10 cellular contexts compared by ENCODE assay signal in the genomic region with DNA sequence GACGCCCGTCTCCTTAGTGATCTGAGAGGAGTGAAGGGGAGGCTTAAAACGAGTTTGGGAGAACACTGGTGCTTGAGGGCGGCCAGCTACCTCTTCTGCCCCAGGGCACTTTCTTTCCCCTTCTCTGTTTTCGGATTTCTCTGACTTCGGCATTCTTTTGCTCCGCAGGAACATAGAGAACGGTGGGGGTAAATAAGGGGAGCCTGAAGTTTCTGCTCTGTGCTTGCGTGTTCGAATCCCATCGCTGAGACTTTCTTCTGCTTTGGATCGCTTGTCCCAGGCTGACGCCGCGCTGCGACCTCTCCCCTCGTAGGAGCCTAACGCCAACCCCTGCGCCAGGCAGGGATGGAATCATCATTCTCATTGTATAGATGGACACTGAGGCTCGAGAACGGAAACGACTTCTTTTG. TPM values are rescaled to one million over a fixed set of nuclear protein-coding genes. Genes with fewer than 3 reads are reported as not detected.
DNase-seq lines count a peak whose midpoint lies in the region; ATAC-seq, FAIRE-seq and TF ChIP-seq lines count a peak whose summit lies in the region.
"Had no signal": no experiment of that assay in that cellular context is flagged by ENCODE, and none has a peak within 500 bp of the region (broad histone marks: within the 10 kb centered on the region; RNA-seq: fewer than 3 reads in every experiment).

No MANE protein-coding gene starts in this region.

- H3K36me3 ChIP-seq in MM.1S (replicated peaks; ENCODE audit: insufficient read depth, low read length) (no peaks in the 10 kb centered on the region), H1 (ENCODE audit: control insufficient read depth in 2 of 4, insufficient read depth in 4 of 4, low read length in 3 of 4) (no peaks in the 10 kb centered on the region; a peak in 1 of 8 replicates), neuronal stem cell (replicated peaks in 1 of 2; ENCODE audit: control insufficient read depth in 2 of 2, insufficient read depth in 2 of 2, low read length in 2 of 2) (no peaks in the 10 kb centered on the region)

- H4K20me1 ChIP-seq in MM.1S (ENCODE audit: insufficient read depth, low read length) (no peaks in the 10 kb centered on the region), H1 (replicated peaks in 1 of 2; ENCODE audit: control insufficient read depth in 1 of 2, insufficient read depth in 2 of 2, low read length in 2 of 2) (peaks cover 7 to 13% of the 10 kb centered on the region in 2 experiments)

- H2BK20ac ChIP-seq in H1 (ENCODE audit: low read length), result no peak overlapping the region

- H3F3A ChIP-seq in MM.1S (ENCODE audit: insufficient read depth, low read length), result no peaks in the 10 kb centered on the region

- peak overlapping the region; percentile 39; the same call in 1 of the 2 replicates for H4K8ac ChIP-seq in H1 (ENCODE audit: extremely low read depth, insufficient read depth, low read length)
- H4K8ac ChIP-seq in neuronal stem cell (ENCODE audit: low read depth, low read length), result no peak overlapping the region

- H3K4me1 ChIP-seq in MM.1S (ENCODE audit: low read length) (0 out of 2 replicates have a peak, but pooled peaks cover 10% of the 10 kb centered on the region), H1 (replicated peaks in 1 of 4; ENCODE audit: control insufficient read depth in 3 of 4, insufficient read depth in 4 of 4, low read length in 3 of 4) (peaks cover 8 to 42% (median 22%) of the 10 kb centered on the region in 4 experiments), neuronal stem cell (ENCODE audit: control insufficient read depth in 2 of 2, insufficient read depth in 1 of 2, low read depth in 1 of 2, low read length in 2 of 2) (peaks cover 18 to 29% of the 10 kb centered on the region in 2 donors)

- no peak for TF ChIP-seq EP300 in H1 (IDR thresholded peaks at IDR 0.05; ENCODE audit: borderline replicate concordance in 1 of 2, low read depth in 2 of 2, low read length in 2 of 2)

- H3K9ac ChIP-seq in MM.1S (ENCODE audit: low read length), result no peak overlapping the region
- H3K9ac ChIP-seq in H1 (replicated peaks in 1 of 4; ENCODE audit: extremely low read depth in 1 of 4, low read depth in 3 of 4, low read length in 3 of 4), result no peak overlapping the region
- no peak overlapping the region for H3K9ac ChIP-seq in neuronal stem cell (ENCODE audit: low read depth, low read length, poor library complexity)

- H3K23ac ChIP-seq in H1 (ENCODE audit: insufficient read length) (no peak overlapping the region), neuronal stem cell (ENCODE audit: low read depth, low read length, poor library complexity) (no peak overlapping the region)

- POLR2A ChIA-PET in H1 (lab: Charles Lee; ENCODE audit: partially characterized antibody), result interaction anchor here (16.0 kb wide), 1 partner anchor 18 kb away, joined by 184 read pairs; a partner anchor contains a TSS

- H3K4me3 ChIP-seq in MM.1S (ENCODE audit: low read length) (peak overlapping the region; percentile 62; the same call in 1 of the 2 replicates), H1 (ENCODE audit: extremely low read depth in 1 of 4, insufficient read depth in 2 of 4, low read depth in 3 of 4, low read length in 4 of 4) (peak overlapping the region in 3 of 4 experiments; percentile 19 to 57 (median 31); a peak in 5 of 8 replicates), neuronal stem cell (ENCODE audit: low read length in 2 of 2) (peak overlapping the region; percentile 22 to 60)

- H3K4ac ChIP-seq in H1 (replicated peaks; ENCODE audit: insufficient read length, low read depth, low read length) (no peak overlapping the region), neuronal stem cell (ENCODE audit: low read length) (no peak overlapping the region)

- H3K27me3 ChIP-seq in MM.1S (replicated peaks; ENCODE audit: insufficient read depth, low read length) (peaks cover 27% of the 10 kb centered on the region), H1 (replicated peaks in 1 of 4; ENCODE audit: control insufficient read depth in 3 of 4, extremely low read depth in 1 of 4, insufficient read depth in 3 of 4, low read length in 3 of 4) (peaks cover 80 to 98% (median 93%) of the 10 kb centered on the region in 4 experiments), neuronal stem cell (ENCODE audit: control insufficient read depth in 3 of 3, insufficient read depth in 3 of 3, low read depth in 1 of 3, low read length in 3 of 3) (peaks cover 40 to 86% (median 60%) of the 10 kb centered on the region in 3 experiments)
- H3K27me3 ChIP-seq: foreskin keratinocyte had no signal

- no peak overlapping the region for H4K5ac ChIP-seq in H1 (ENCODE audit: insufficient read length, low read depth, low read length)

- H2BK15ac ChIP-seq in H1 (ENCODE audit: low read length), result 0 out of 2 replicates have a peak overlapping the region, but pooled peaks have one; percentile 12
- H2BK15ac ChIP-seq in neuronal stem cell (ENCODE audit: low read length), result no peak overlapping the region

- ATAC-seq in HG03439 (IDR thresholded peaks at IDR 0.05; ENCODE audit: unreplicated experiment) (no peak), GM21619 (IDR thresholded peaks at IDR 0.05; ENCODE audit: unreplicated experiment) (no peak)

- H3K18ac ChIP-seq in H1 (ENCODE audit: extremely low read depth, low read length) (no peak overlapping the region; the same call in 1 of the 2 replicates), neuronal stem cell (ENCODE audit: low read length) (peak overlapping the region; percentile 35)

- no peak overlapping the region for H2BK5ac ChIP-seq in H1 (ENCODE audit: low read depth, low read length)
- no peak overlapping the region for H2BK5ac ChIP-seq in neuronal stem cell (ENCODE audit: low read length)

- peaks cover 19% of the 10 kb centered on the region; the same call in 1 of the 2 replicates for H3K23me2 ChIP-seq in H1 (ENCODE audit: low read depth, low read length)

- no peak for TF ChIP-seq POLR2A in H1 (IDR thresholded peaks at IDR 0.05; ENCODE audit: control extremely low read depth in 1 of 2, low read depth in 2 of 2, low read length in 2 of 2)

- CTCF ChIA-PET in H1 (lab: Charles Lee; ENCODE audit: partially characterized antibody), result interaction anchor here (0.6 to 11.7 kb wide), 17 partner anchors 15 to 532 kb away, joined by 3 to 198 read pairs (median 6); a partner anchor contains a TSS

- no peak overlapping the region for H2BK120ac ChIP-seq in H1 (replicated peaks; ENCODE audit: low read depth, low read length)
- H2BK120ac ChIP-seq in neuronal stem cell (ENCODE audit: low read depth, low read length), result no peak overlapping the region

- peak; percentile 80 for DNase-seq in ELF-1 (ENCODE audit: low read depth, low spot score)
- no peak for DNase-seq in MM.1S
- no peak for DNase-seq in H1 (ENCODE audit: low read depth in 1 of 2, low spot score in 2 of 2)
- peak; percentile 17 for DNase-seq in neuronal stem cell (ENCODE audit: low spot score)
- no peak for DNase-seq in stimulated activated CD4-positive, alpha-beta T cell treated with anti-CD3 and anti-CD28 coated beads, Interleukin-4, amount 100 ng/mL, for 1 hour
- DNase-seq: NK-92 treated with Interleukin-12 subunit alpha and Interleukin-12 subunit beta, amount 100 ng/mL, for 24 hours; T-helper 9 cell had no signal

- H3K9me2 ChIP-seq in MM.1S (replicated peaks; ENCODE audit: insufficient read depth, low read length), result no peaks in the 10 kb centered on the region

- H3K79me2 ChIP-seq in MM.1S (ENCODE audit: low read length), result no peaks in the 10 kb centered on the region
- H3K79me2 ChIP-seq in H1 (ENCODE audit: control insufficient read depth in 1 of 2, insufficient read depth in 2 of 2, low read length in 2 of 2), result no peaks in the 10 kb centered on the region

- H3K79me1 ChIP-seq in H1 (ENCODE audit: low read depth, low read length) (no peaks in the 10 kb centered on the region), neuronal stem cell (ENCODE audit: low read depth, low read length) (no peaks in the 10 kb centered on the region)

- no peak for FAIRE-seq in H1 (lab: Jason Lieb, UNC)

- H3K27ac ChIP-seq in MM.1S (ENCODE audit: low read length), result no peak overlapping the region
- no peak overlapping the region for H3K27ac ChIP-seq in H1 (ENCODE audit: low read depth, low read length)
- no peak overlapping the region for H3K27ac ChIP-seq in neuronal stem cell (replicated peaks; ENCODE audit: low read length)
- H3K27ac ChIP-seq: foreskin keratinocyte had no signal

- H4K91ac ChIP-seq in H1 (replicated peaks; ENCODE audit: insufficient read length, low read length) (no peak overlapping the region), neuronal stem cell (ENCODE audit: low read depth, low read length, poor library complexity) (no peak overlapping the region)

- H2BK12ac ChIP-seq in H1 (ENCODE audit: low read depth, low read length) (peak overlapping the region; percentile 82), neuronal stem cell (ENCODE audit: low read length) (no peak overlapping the region)

- no peak overlapping the region for H3K4me2 ChIP-seq in MM.1S (ENCODE audit: low read depth, low read length)
- H3K4me2 ChIP-seq in H1 (ENCODE audit: insufficient read depth in 1 of 2, low read depth in 2 of 2, low read length in 2 of 2), result peak overlapping the region; percentile 65 to 77
- peak overlapping the region; percentile 58 for H3K4me2 ChIP-seq in neuronal stem cell (ENCODE audit: insufficient read depth, low read length, poor library complexity, severe bottlenecking)

- TF ChIP-seq RAD21 in H1 (IDR thresholded peaks at IDR 0.05 in 1 of 2, conservative IDR thresholded peaks at IDR 0.05 in 1 of 2; ENCODE audit: low read depth in 2 of 2, low read length in 2 of 2), result no peak

- H3K56ac ChIP-seq in H1 (replicated peaks; ENCODE audit: insufficient read length, low read depth, low read length), result no peak overlapping the region

- H3K9me3 ChIP-seq in MM.1S (replicated peaks; ENCODE audit: insufficient read depth, low read length), result no peaks in the 10 kb centered on the region
- no peaks in the 10 kb centered on the region for H3K9me3 ChIP-seq in H1 (ENCODE audit: insufficient read depth in 2 of 2, low read depth in 1 of 2, low read length in 1 of 2)
- peaks cover 0 to 5% of the 10 kb centered on the region in 2 donors for H3K9me3 ChIP-seq in neuronal stem cell (replicated peaks in 1 of 2; ENCODE audit: control insufficient read depth in 2 of 2, insufficient read depth in 1 of 2, low read depth in 1 of 2, low read length in 2 of 2)

- H3K14ac ChIP-seq in H1 (ENCODE audit: insufficient read length), result no peak overlapping the region
- H3K14ac ChIP-seq in neuronal stem cell (ENCODE audit: low read length), result no peak overlapping the region

- TF ChIP-seq CTCF in MM.1S (IDR thresholded peaks at IDR 0.05; ENCODE audit: low read length) (no peak), H1 (IDR thresholded peaks at IDR 0.05; ENCODE audit: control extremely low read depth in 1 of 3, insufficient read depth in 1 of 3, low read depth in 1 of 3, low read length in 3 of 3) (no peak)

- no peak overlapping the region for H2AFZ ChIP-seq in MM.1S (ENCODE audit: low read length)
- H2AFZ ChIP-seq in H1 (ENCODE audit: low read length), result no peak overlapping the region
- H2AFZ ChIP-seq in neuronal stem cell (ENCODE audit: low read length), result peak overlapping the region; percentile 85

- WGBS in H1 (ENCODE audit: extremely low coverage in 1 of 2, insufficient coverage in 1 of 2, insufficient read length in 1 of 2, insufficient replicate concordance in 2 of 2, low coverage in 1 of 2, low lambda C conversion rate in 2 of 2, missing lambda C conversion rate in 1 of 2), 2 experiments, result 12% methylated on average over 20 of the region's 22 CpGs; no CpG with 5 or more reads in 1 of the 2 experiments
- no CpG with 5 or more reads among the region's 22 CpGs for WGBS in neuronal stem cell (ENCODE audit: extremely low coverage in 2 of 2, insufficient read length in 2 of 2, insufficient replicate concordance in 1 of 2), 2 donors

- no peak overlapping the region for H2AK5ac ChIP-seq in H1 (ENCODE audit: low read depth, low read length)
- H2AK5ac ChIP-seq in neuronal stem cell (ENCODE audit: low read depth, low read length), result no peak overlapping the region

RNA-seq across cellular contexts. Expression of a gene that starts 3.0 kb away (rescaled TPM):
- 0.13 and 0.45 TPM in 2 replicates for total RNA-seq in H1 (2021; fragmentation: NEBNext Ultra II Directional; extraction: Animal tissue kit (Norgen Biotek cat#: 25700))
- 0.05 TPM in 1 of 2 replicates, not detected in the other for polyA plus RNA-seq in H1 (2011; rRNA removed)
- not detected for polyA plus RNA-seq in H1 (2011; cell fraction: cytosol; rRNA removed)
- polyA plus RNA-seq in H1 (2011; cell fraction: nucleus; rRNA removed), result 0.56 TPM
- polyA plus RNA-seq in H1 (2012, experiment 1 of 2), result 0.11 TPM in 1 of 4 replicates, not detected in the others
- polyA plus RNA-seq in H1 (2012, experiment 2 of 2), result not detected
- polyA plus RNA-seq in H1 (2013, experiment 1 of 2), result 0.06 TPM
- 0.06 TPM for polyA plus RNA-seq in H1 (2013, experiment 2 of 2)
- polyA minus RNA-seq in H1 (2011; rRNA and poly(A)+ RNA removed), result not detected in 2 replicates
- polyA minus RNA-seq in H1 (2011; cell fraction: cytosol; rRNA and poly(A)+ RNA removed), result not detected
- polyA minus RNA-seq in H1 (2011; cell fraction: nucleus; rRNA and poly(A)+ RNA removed), result 0.50 TPM
- 0.06 TPM for polyA plus RNA-seq in neuronal stem cell (2013, experiment 1 of 2)
- polyA plus RNA-seq in neuronal stem cell (2013, experiment 2 of 2), result 0.10 TPM

RNA-seq across cellular contexts. Expression of a gene that starts 20.4 kb away (rescaled TPM):
- total RNA-seq in H1 (2021; fragmentation: NEBNext Ultra II Directional; extraction: Animal tissue kit (Norgen Biotek cat#: 25700)), result not detected in 2 replicates
- 0.05 and 0.11 TPM in 2 replicates for polyA plus RNA-seq in H1 (2011; rRNA removed)
- 0.08 TPM for polyA plus RNA-seq in H1 (2011; cell fraction: cytosol; rRNA removed)
- 0.07 TPM for polyA plus RNA-seq in H1 (2011; cell fraction: nucleus; rRNA removed)
- polyA plus RNA-seq in H1 (2012, experiment 1 of 2), result not detected in 4 replicates
- not detected for polyA plus RNA-seq in H1 (2012, experiment 2 of 2)
- polyA plus RNA-seq in H1 (2013, experiment 1 of 2), result 0.04 TPM
- 0.22 TPM for polyA plus RNA-seq in H1 (2013, experiment 2 of 2)
- 0.19 TPM in 1 of 2 replicates, not detected in the other for polyA minus RNA-seq in H1 (2011; rRNA and poly(A)+ RNA removed)
- not detected for polyA minus RNA-seq in H1 (2011; cell fraction: cytosol; rRNA and poly(A)+ RNA removed)
- not detected for polyA minus RNA-seq in H1 (2011; cell fraction: nucleus; rRNA and poly(A)+ RNA removed)
- 0.08 TPM for polyA plus RNA-seq in neuronal stem cell (2013, experiment 1 of 2)
- polyA plus RNA-seq in neuronal stem cell (2013, experiment 2 of 2), result 0.10 TPM

Comparison
In these comparisons a context has a peak if more than half of its experiments do, and no peak if none do; other contexts are left out.
1. DNase-seq: peak in ELF-1 (single experiment) and neuronal stem cell (single experiment); none in MM.1S (single experiment), H1 (0 of 2) and stimulated activated CD4-positive, alpha-beta T cell treated with anti-CD3 and anti-CD28 coated beads, Interleukin-4, amount 100 ng/mL, for 1 hour (single experiment).
2. Peak in every context shown above with its lines, with median percentiles within 50 percentile points of each other: H3K4me3 ChIP-seq.